Comparison of ENCODE assay signal across 18 cellular contexts in the genomic region with DNA sequence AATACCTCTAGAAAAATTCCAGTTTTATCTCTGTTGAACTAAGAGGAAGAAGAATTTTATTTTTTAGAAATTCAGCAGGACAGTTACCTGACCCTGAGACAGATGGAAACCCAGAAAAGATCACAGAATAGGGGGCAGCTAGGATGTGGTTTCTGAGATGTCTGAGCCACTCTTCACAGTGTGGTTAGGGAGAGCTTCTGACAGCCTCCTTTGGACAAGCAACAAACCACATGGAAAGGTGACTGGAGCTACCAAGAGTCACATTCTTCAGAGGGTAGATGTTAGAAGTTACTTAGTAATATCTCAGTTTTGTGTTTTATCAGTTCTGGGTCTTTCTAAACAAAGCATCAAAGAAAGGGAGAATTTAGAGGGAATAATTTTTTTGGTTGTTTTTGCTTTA.
DNase-seq lines count a peak whose midpoint lies in the region; ATAC-seq and TF ChIP-seq lines count a peak whose summit lies in the region.
"Had no signal": no experiment of that assay in that cellular context is flagged by ENCODE, and none has a peak within 500 bp of the region (broad histone marks: within the 10 kb centered on the region; RNA-seq: fewer than 3 reads in every experiment).

No MANE protein-coding gene starts in this region.

- no peak for TF ChIP-seq POLR2A in suprapubic skin (IDR thresholded peaks at IDR 0.05)

- H3K9me3 ChIP-seq in suprapubic skin: peaks cover 8% of the 10 kb centered on the region
- H3K9me3 ChIP-seq in heart right ventricle: peaks cover 0 to 55% (median 23%) of the 10 kb centered on the region in 11 donors
- H3K9me3 ChIP-seq: testis had no signal

- no peaks in the 10 kb centered on the region for H3K27me3 ChIP-seq in suprapubic skin
- no peaks in the 10 kb centered on the region for H3K27me3 ChIP-seq in heart right ventricle
- H3K27me3 ChIP-seq: testis had no signal

- ATAC-seq in heart right ventricle: no peak
- ATAC-seq: activated T-cell treated with anti-CD3 and anti-CD28 coated beads, Interleukin-2, amount 50 U/mL, for 4 hours had no signal

- intact Hi-C loops in heart right ventricle (cut with DNase I): no loop called here

- H3K4me3 ChIP-seq in AG10803 (ENCODE audit: low read length) (no peak overlapping the region), suprapubic skin (no peak overlapping the region), heart right ventricle (no peak overlapping the region)
- H3K4me3 ChIP-seq: lung, testis had no signal

- H3K27ac ChIP-seq in suprapubic skin (no peak overlapping the region), heart right ventricle (no peak overlapping the region)
- H3K27ac ChIP-seq: HL-60, testis had no signal

- no peaks in the 10 kb centered on the region for H3K36me3 ChIP-seq in suprapubic skin
- H3K36me3 ChIP-seq in heart right ventricle: no peaks in the 10 kb centered on the region

- DNase-seq in AG10803 (ENCODE audit: low read depth) (peak; percentile 24), GM03348 (ENCODE audit: low spot score) (peak; percentile 23), RPMI7951 (ENCODE audit: low read depth) (peak; percentile 70), kidney tubule cell (ENCODE audit: low spot score) (peak; percentile 66), NCI-H187 treated with DMSO at 0.1 percent for 48 hours (lab: John Stamatoyannopoulos, UW) (no peak), suprapubic skin (ENCODE audit: low spot score in 2 of 2) (no peak), HPDE6-E6E7 (ENCODE audit: extremely low spot score) (no peak), heart right ventricle (no peak)
- DNase-seq: activated CD4-positive, CD25-positive, alpha-beta regulatory T cell treated with anti-CD3 and anti-CD28 coated beads, Interleukin-2, amount 50 U/mL, for 72 hours; activated naive CD4-positive, alpha-beta T cell treated with Interleukin-2 at 50 U/mL for 16 hours; activated T-cell treated with anti-CD3 and anti-CD28 coated beads, Interleukin-2, amount 50 U/mL, for 4 hours; aorta; kidney; NCI-H1694; Right ventricle myocardium superior; testis had no signal

- TF ChIP-seq CTCF in AG10803 (conservative IDR thresholded peaks at IDR 0.05; ENCODE audit: low read length) (no peak), suprapubic skin (IDR thresholded peaks at IDR 0.05) (no peak), heart right ventricle (IDR thresholded peaks at IDR 0.05) (no peak)

- no peak for TF ChIP-seq EP300 in suprapubic skin (IDR thresholded peaks at IDR 0.05)

- H3K4me1 ChIP-seq in suprapubic skin (no peaks in the 10 kb centered on the region), heart right ventricle (no peaks in the 10 kb centered on the region)

Comparison
In these comparisons a context has a peak if more than half of its experiments do, and no peak if none do; other contexts are left out.
1. DNase-seq: peak in AG10803 (single experiment), GM03348 (single experiment), RPMI7951 (single experiment) and kidney tubule cell (single experiment); none in NCI-H187 treated with DMSO at 0.1 percent for 48 hours (single experiment), suprapubic skin (0 of 2), HPDE6-E6E7 (single experiment) and heart right ventricle (0 of 2).